Comparison of ENCODE assay signal across 15 cellular contexts in the genomic region with DNA sequence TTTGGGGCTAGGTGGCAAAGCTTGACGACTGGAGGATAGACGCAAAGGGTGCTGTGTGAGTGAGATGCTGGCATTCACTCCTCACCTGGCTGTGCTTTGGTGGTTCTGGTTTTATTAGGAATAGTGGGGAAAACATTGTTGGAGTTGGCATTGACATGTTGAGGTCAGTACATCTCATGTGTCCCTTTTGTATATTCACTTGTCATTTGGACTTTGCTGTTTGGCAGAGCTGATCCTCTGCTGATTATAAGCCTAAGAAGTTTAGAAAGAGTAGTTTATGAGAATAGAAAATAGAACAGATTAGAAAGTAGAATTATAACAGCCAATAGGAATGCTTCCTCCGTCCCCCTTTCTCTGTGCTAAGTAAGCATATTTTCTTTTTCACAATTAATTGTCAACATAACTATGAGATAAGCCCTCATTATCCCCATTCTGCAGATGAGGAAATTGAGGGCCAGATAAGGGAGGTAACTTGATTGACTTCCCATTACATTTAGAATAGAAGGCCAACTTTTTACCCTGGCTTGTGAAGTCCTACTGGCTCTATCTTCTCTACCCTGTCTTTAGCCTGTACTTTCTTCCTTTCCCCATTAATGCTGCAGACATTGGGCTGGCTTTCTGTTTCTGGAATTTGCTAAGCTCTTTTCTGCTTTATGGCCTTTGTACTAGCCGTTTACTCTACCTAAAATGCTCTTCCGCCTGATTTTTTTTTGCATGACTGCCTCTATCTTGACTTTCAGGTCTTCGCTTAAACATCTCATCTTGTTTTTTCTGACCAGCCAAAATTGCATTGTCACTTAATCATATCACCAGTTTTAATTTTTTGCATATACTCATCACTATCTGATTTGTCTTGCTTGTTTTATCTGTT. TPM values are rescaled to one million over a fixed set of nuclear protein-coding genes. Genes with fewer than 3 reads are reported as not detected.
DNase-seq lines count a peak whose midpoint lies in the region; ATAC-seq and TF ChIP-seq lines count a peak whose summit lies in the region.
"Had no signal": no experiment of that assay in that cellular context is flagged by ENCODE, and none has a peak within 500 bp of the region (broad histone marks: within the 10 kb centered on the region; RNA-seq: fewer than 3 reads in every experiment).

No MANE protein-coding gene starts in this region.

- peaks cover 5 to 60% (median 31%) of the 10 kb centered on the region in 4 donors for H3K4me1 Mint-ChIP-seq in CD4-positive, CD25-positive, alpha-beta regulatory T cell
- peaks cover 71 to 87% (median 73%) of the 10 kb centered on the region in 3 donors for H3K4me1 Mint-ChIP-seq in IgD-negative memory B cell
- peaks cover 54% of the 10 kb centered on the region for H3K4me1 Mint-ChIP-seq in central memory CD8-positive, alpha-beta T cell

- peak overlapping the region; percentile 82 for H3K4me2 ChIP-seq in parathyroid adenoma (ENCODE audit: low read length)

- DNase-seq in CD4-positive, CD25-positive, alpha-beta regulatory T cell = no peak
- DNase-seq in central memory CD8-positive, alpha-beta T cell (ENCODE audit: low spot score in 2 of 2) = no peak
- DNase-seq in dorsolateral prefrontal cortex (no peak), NCI-H2029 treated with DMSO at 0.1 percent for 48 hours (lab: John Stamatoyannopoulos, UW) (no peak)
- DNase-seq: activated gamma-delta T cell treated with Interleukin-2 at 50 U/mL for 16 hours; cerebellar nuclear complex; NCI-H1694 treated with DMSO at 0.1 percent for 48 hours; NCI-H82; SJCRH30; stimulated activated naive CD4-positive, alpha-beta T cell treated with Interleukin-2 at 50 U/mL for 16 hours had no signal

- peaks cover 35% of the 10 kb centered on the region for H3K79me2 ChIP-seq in parathyroid adenoma

- no peaks in the 10 kb centered on the region for H3K27me3 Mint-ChIP-seq in CD4-positive, CD25-positive, alpha-beta regulatory T cell
- no peaks in the 10 kb centered on the region for H3K27me3 Mint-ChIP-seq in IgD-negative memory B cell
- H3K27me3 Mint-ChIP-seq in central memory CD8-positive, alpha-beta T cell = no peaks in the 10 kb centered on the region

- peak overlapping the region; percentile 13 for H3K4me3 ChIP-seq in CD4-positive, CD25-positive, alpha-beta regulatory T cell (ENCODE audit: low read depth, low read length)
- H3K4me3 ChIP-seq in parathyroid adenoma (ENCODE audit: low read depth, low read length) = peak overlapping the region; percentile 38
- H3K4me3 ChIP-seq in dorsolateral prefrontal cortex = no peak overlapping the region
- H3K4me3 ChIP-seq: SJCRH30 had no signal

- no peak overlapping the region for H3K9ac ChIP-seq in parathyroid adenoma

- H3K27ac Mint-ChIP-seq in CD4-positive, CD25-positive, alpha-beta regulatory T cell = peak overlapping the region; percentile 81 to 99 (median 94)
- peak overlapping the region; percentile 93 to 98 (median 98) for H3K27ac Mint-ChIP-seq in IgD-negative memory B cell
- peak overlapping the region; percentile 12 for H3K27ac Mint-ChIP-seq in central memory CD8-positive, alpha-beta T cell (ENCODE audit: low read depth)

- no peak overlapping the region for H2AFZ ChIP-seq in parathyroid adenoma

- peaks cover 18% of the 10 kb centered on the region for H3K4me1 ChIP-seq in CD4-positive, CD25-positive, alpha-beta regulatory T cell (ENCODE audit: control insufficient read depth, insufficient read depth, low read length, poor library complexity, severe bottlenecking)
- H3K4me1 ChIP-seq in parathyroid adenoma = peaks cover 48% of the 10 kb centered on the region
- H3K4me1 ChIP-seq: SJCRH30 had no signal

- peaks cover 7% of the 10 kb centered on the region for H3K36me3 ChIP-seq in CD4-positive, CD25-positive, alpha-beta regulatory T cell (ENCODE audit: control insufficient read depth, insufficient read depth, low read length)
- H3K36me3 ChIP-seq in parathyroid adenoma (ENCODE audit: control insufficient read depth, insufficient read depth, low read length) = no peaks in the 10 kb centered on the region
- H3K36me3 ChIP-seq: SJCRH30 had no signal

- TF ChIP-seq CTCF in parathyroid adenoma (IDR thresholded peaks at IDR 0.05) (no peak), dorsolateral prefrontal cortex (IDR thresholded peaks at IDR 0.05 in 54 of 56, conservative IDR thresholded peaks at IDR 0.05 in 2 of 56; ENCODE audit: low read depth in 1 of 56, partially characterized antibody in 56 of 56) (no peak)

- no peaks in the 10 kb centered on the region for H3K9me3 Mint-ChIP-seq in CD4-positive, CD25-positive, alpha-beta regulatory T cell
- H3K9me3 Mint-ChIP-seq in IgD-negative memory B cell = no peaks in the 10 kb centered on the region
- H3K9me3 Mint-ChIP-seq in central memory CD8-positive, alpha-beta T cell = no peaks in the 10 kb centered on the region

- no peak for ATAC-seq in CD4-positive, CD25-positive, alpha-beta regulatory T cell (ENCODE audit: low read depth in 2 of 2)
- ATAC-seq in central memory CD8-positive, alpha-beta T cell (replicated peaks; ENCODE audit: extremely low read depth, poor library complexity, severe bottlenecking) = no peak
- ATAC-seq in GM21576 (IDR thresholded peaks at IDR 0.05; ENCODE audit: unreplicated experiment) = no peak
- no peak for ATAC-seq in GM21360 (IDR thresholded peaks at IDR 0.05; ENCODE audit: unreplicated experiment)
- ATAC-seq: activated CD4-positive, CD25-positive, alpha-beta regulatory T cell treated with anti-CD3 and anti-CD28 coated beads, Interleukin-2, amount 50 U/mL, for 24 hours had no signal

- H3K4me3 Mint-ChIP-seq in CD4-positive, CD25-positive, alpha-beta regulatory T cell = peak overlapping the region; percentile 31 to 77 (median 54)
- H3K4me3 Mint-ChIP-seq in IgD-negative memory B cell = peak overlapping the region; percentile 83 to 93 (median 86)
- H3K4me3 Mint-ChIP-seq in central memory CD8-positive, alpha-beta T cell = peak overlapping the region; percentile 25

- no peak overlapping the region for H3K27ac ChIP-seq in CD4-positive, CD25-positive, alpha-beta regulatory T cell (ENCODE audit: insufficient read depth, low read length, poor library complexity, severe bottlenecking)
- H3K27ac ChIP-seq in parathyroid adenoma (peak overlapping the region; percentile 93), dorsolateral prefrontal cortex (peak overlapping the region in 1 of 59 donors; percentile 76)
- H3K27ac ChIP-seq: SJCRH30 had no signal

- H3K9me3 ChIP-seq in CD4-positive, CD25-positive, alpha-beta regulatory T cell (ENCODE audit: control insufficient read depth in 2 of 2, low read length in 2 of 2) = no peaks in the 10 kb centered on the region
- no peaks in the 10 kb centered on the region for H3K9me3 ChIP-seq in parathyroid adenoma (ENCODE audit: control insufficient read depth, low read length)
- H3K9me3 ChIP-seq: SJCRH30 had no signal

- H3K27me3 ChIP-seq in CD4-positive, CD25-positive, alpha-beta regulatory T cell (ENCODE audit: control insufficient read depth, insufficient read depth, low read length) = no peaks in the 10 kb centered on the region
- H3K27me3 ChIP-seq in parathyroid adenoma (ENCODE audit: control insufficient read depth, insufficient read depth, low read length) (no peaks in the 10 kb centered on the region), dorsolateral prefrontal cortex (no peaks in the 10 kb centered on the region)
- H3K27me3 ChIP-seq: SJCRH30 had no signal

- peaks cover 17% of the 10 kb centered on the region for H3K36me3 Mint-ChIP-seq in CD4-positive, CD25-positive, alpha-beta regulatory T cell
- H3K36me3 Mint-ChIP-seq in IgD-negative memory B cell = peaks cover 4% of the 10 kb centered on the region
- H3K36me3 Mint-ChIP-seq in central memory CD8-positive, alpha-beta T cell (ENCODE audit: insufficient read depth) = peaks cover 9% of the 10 kb centered on the region

- intact Hi-C loops in dorsolateral prefrontal cortex (cut with DNase I) = no loop called here

RNA-seq across cellular contexts. Expression of gene ITPR1, which starts 12.8 kb away (rescaled TPM):
- total RNA-seq in CD4-positive, CD25-positive, alpha-beta regulatory T cell = 97.5 TPM
- polyA plus RNA-seq in CD4-positive, CD25-positive, alpha-beta regulatory T cell = 10 to 100 TPM in 1 of 4 donors, 1 to 10 TPM in 3; 6.9 to 11.1 (median 8.6) TPM
- 38.3 TPM for polyA plus RNA-seq in IgD-negative memory B cell
- 100 to 1,000 TPM in 119 of 120 experiments, 10 to 100 TPM in 1; 93.6 to 417 (median 307) TPM for total RNA-seq in dorsolateral prefrontal cortex

RNA-seq across cellular contexts. Expression of gene SUMF1, which starts 38.9 kb away (rescaled TPM):
- total RNA-seq in CD4-positive, CD25-positive, alpha-beta regulatory T cell = 10.5 TPM
- polyA plus RNA-seq in CD4-positive, CD25-positive, alpha-beta regulatory T cell = 10 to 100 TPM; 21.2 to 28.0 (median 23.3) TPM
- 23.0 TPM for polyA plus RNA-seq in IgD-negative memory B cell
- total RNA-seq in dorsolateral prefrontal cortex = 10 to 100 TPM; 12.4 to 26.6 (median 17.6) TPM

Comparison
In these comparisons a context has a peak if more than half of its experiments do, and no peak if none do; other contexts are left out.
1. H3K4me3 ChIP-seq: peak in CD4-positive, CD25-positive, alpha-beta regulatory T cell (single experiment) and parathyroid adenoma (single experiment); none in dorsolateral prefrontal cortex (0 of 59).
2. H3K27ac Mint-ChIP-seq: peak in every context shown above with its lines; median percentile 98 in IgD-negative memory B cell; 94 in CD4-positive, CD25-positive, alpha-beta regulatory T cell; 12 in central memory CD8-positive, alpha-beta T cell.
3. H3K4me3 Mint-ChIP-seq: peak in every context shown above with its lines; median percentile 86 in IgD-negative memory B cell; 54 in CD4-positive, CD25-positive, alpha-beta regulatory T cell; 25 in central memory CD8-positive, alpha-beta T cell.